In the genomic region with DNA sequence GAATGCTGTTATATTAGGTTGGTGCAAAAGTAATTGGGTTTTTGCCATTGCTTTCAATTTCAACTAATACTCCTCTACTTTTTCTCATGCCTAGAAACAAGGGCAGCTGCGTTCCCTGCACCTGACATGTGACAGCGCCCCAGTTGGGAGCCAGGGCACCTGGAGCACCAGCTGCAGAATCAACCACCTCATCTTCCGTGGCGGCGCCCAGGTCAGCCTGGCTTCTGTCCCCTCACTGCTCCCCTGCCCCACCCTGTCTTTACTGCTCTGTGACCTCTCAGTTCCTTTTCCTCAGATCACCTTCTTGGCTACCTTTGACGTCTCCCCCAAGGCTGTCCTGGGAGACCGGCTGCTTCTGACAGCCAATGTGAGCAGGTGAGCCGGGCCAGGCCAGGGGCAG, we compare ENCODE assay signal across 22 cellular contexts. TPM values are rescaled to one million over a fixed set of nuclear protein-coding genes. Genes with fewer than 3 reads are reported as not detected.
A peak's percentile ranks its signal among the peaks of the same experiment; 100 is the strongest.
DNase-seq lines count a peak whose midpoint lies in the region; ATAC-seq, FAIRE-seq and TF ChIP-seq lines count a peak whose summit lies in the region.
"Had no signal": no experiment of that assay in that cellular context is flagged by ENCODE, and none has a peak within 500 bp of the region (broad histone marks: within the 10 kb centered on the region; RNA-seq: fewer than 3 reads in every experiment).

No MANE protein-coding gene starts in this region.

- peaks cover 0 to 6% (median 0%) of the 10 kb centered on the region in 7 donors for H3K27me3 ChIP-seq in spleen (replicated peaks in 1 of 7)
- H3K27me3 ChIP-seq: BLaER1 treated with 17β-estradiol and CSF1 and Interleukin-3, amounts not matched to agents 10 nM and 100 nM had no signal

- H3K27ac ChIP-seq in kidney (ENCODE audit: low read depth in 2 of 2, low read length in 2 of 2) (no peak overlapping the region), spleen (no peak overlapping the region)
- H3K27ac ChIP-seq: BLaER1 treated with 17β-estradiol and CSF1 and Interleukin-3, amounts not matched to agents 10 nM and 100 nM had no signal

- no peak for ATAC-seq in HG02759 (IDR thresholded peaks at IDR 0.05; ENCODE audit: unreplicated experiment)

- H3K4me3 ChIP-seq in kidney (ENCODE audit: low read length in 2 of 2), result no peak overlapping the region
- H3K4me3 ChIP-seq in spleen, result no peak overlapping the region
- H3K4me3 ChIP-seq: BLaER1 treated with 17β-estradiol and CSF1 and Interleukin-3, amounts not matched to agents 10 nM and 100 nM had no signal

- H3K36me3 ChIP-seq in kidney (ENCODE audit: control insufficient read depth in 1 of 2, insufficient read depth in 2 of 2, low read length in 2 of 2), result no peaks in the 10 kb centered on the region
- H3K36me3 ChIP-seq in spleen, result peaks cover 0 to 91% (median 10%) of the 10 kb centered on the region in 6 donors

- H3K9me3 ChIP-seq in kidney (ENCODE audit: control insufficient read depth in 1 of 2, low read length in 2 of 2) (peaks cover 0 to 4% of the 10 kb centered on the region in 2 donors), spleen (peaks cover 0 to 12% (median 3%) of the 10 kb centered on the region in 8 donors)

- H3K4me3 Mint-ChIP-seq in activated T-helper 2 cell treated with anti-CD3 and anti-CD28 coated beads, Interferon-gamma antibody, Interleukin-2, Interleukin-4, amounts not matched to agents 10 μg/mL and 5 μg/mL and 100 μg/mL, durations not matched to agents 14 hours and 24 hours and 36 hours (ENCODE audit: low read depth), result no peak overlapping the region
- H3K4me3 Mint-ChIP-seq: CD4-positive, CD25-positive, alpha-beta regulatory T cell; HFFc6; IgD-negative memory B cell had no signal

- 78 to 90% (median 82%) methylated on average over 8 of the region's 8 CpGs for WGBS in spleen, 5 donors

- TF ChIP-seq CTCF in kidney (IDR thresholded peaks at IDR 0.05; ENCODE audit: borderline replicate concordance, extremely low read depth, insufficient read depth) (no peak), spleen (IDR thresholded peaks at IDR 0.05 in 8 of 11, conservative IDR thresholded peaks at IDR 0.05 in 3 of 11) (no peak)

- H3K27me3 Mint-ChIP-seq in activated T-helper 2 cell treated with anti-CD3 and anti-CD28 coated beads, Interferon-gamma antibody, Interleukin-2, Interleukin-4, amounts not matched to agents 10 μg/mL and 5 μg/mL and 100 μg/mL, durations not matched to agents 14 hours and 24 hours and 36 hours (ENCODE audit: low read depth), result no peaks in the 10 kb centered on the region
- H3K27me3 Mint-ChIP-seq: IgD-negative memory B cell had no signal

- no peaks in the 10 kb centered on the region for H3K9me3 Mint-ChIP-seq in activated T-helper 2 cell treated with anti-CD3 and anti-CD28 coated beads, Interferon-gamma antibody, Interleukin-2, Interleukin-4, amounts not matched to agents 10 μg/mL and 5 μg/mL and 100 μg/mL, durations not matched to agents 14 hours and 24 hours and 36 hours
- H3K9me3 Mint-ChIP-seq: HFFc6 had no signal

- no peak for FAIRE-seq in kidney (lab: Jason Lieb, UNC)
- FAIRE-seq: D721Med, G401.6 had no signal

- no peak overlapping the region for H3K9ac ChIP-seq in kidney (ENCODE audit: low read length in 2 of 2)
- H3K9ac ChIP-seq: BLaER1 treated with 17β-estradiol and CSF1 and Interleukin-3, amounts not matched to agents 10 nM and 100 nM had no signal

- peaks cover 34% of the 10 kb centered on the region for H3K36me3 Mint-ChIP-seq in activated T-helper 2 cell treated with anti-CD3 and anti-CD28 coated beads, Interferon-gamma antibody, Interleukin-2, Interleukin-4, amounts not matched to agents 10 μg/mL and 5 μg/mL and 100 μg/mL, durations not matched to agents 14 hours and 24 hours and 36 hours (ENCODE audit: low read depth)
- H3K36me3 Mint-ChIP-seq: CD4-positive, CD25-positive, alpha-beta regulatory T cell had no signal

- TF ChIP-seq POLR2A in spleen (IDR thresholded peaks at IDR 0.05), result no peak

- H3K4me1 ChIP-seq in kidney (ENCODE audit: control insufficient read depth in 1 of 2, insufficient read depth in 1 of 2, low read depth in 1 of 2, low read length in 2 of 2) (no peaks in the 10 kb centered on the region), spleen (no peaks in the 10 kb centered on the region)

- no peaks in the 10 kb centered on the region for H3K4me1 Mint-ChIP-seq in activated T-helper 2 cell treated with anti-CD3 and anti-CD28 coated beads, Interferon-gamma antibody, Interleukin-2, Interleukin-4, amounts not matched to agents 10 μg/mL and 5 μg/mL and 100 μg/mL, durations not matched to agents 14 hours and 24 hours and 36 hours (ENCODE audit: low read depth)
- H3K4me1 Mint-ChIP-seq: CD4-positive, CD25-positive, alpha-beta regulatory T cell had no signal

- intact Hi-C loops in kidney (cut with DNase I) (no loop called here), spleen (cut with DNase I; ENCODE audit: low total_unique reads) (no loop called here)
- intact Hi-C loops in activated T-helper 2 cell treated with anti-CD3 and anti-CD28 coated beads, Interferon-gamma antibody, Interleukin-2, Interleukin-4, amounts not matched to agents 10 μg/mL and 5 μg/mL and 100 μg/mL, durations not matched to agents 14 hours and 24 hours and 36 hours (cut with micrococcal nuclease), result no loop called here

- no peak overlapping the region for H3K27ac Mint-ChIP-seq in activated T-helper 2 cell treated with anti-CD3 and anti-CD28 coated beads, Interferon-gamma antibody, Interleukin-2, Interleukin-4, amounts not matched to agents 10 μg/mL and 5 μg/mL and 100 μg/mL, durations not matched to agents 14 hours and 24 hours and 36 hours
- H3K27ac Mint-ChIP-seq: CD4-positive, CD25-positive, alpha-beta regulatory T cell; HFFc6; IgD-negative memory B cell had no signal

- peak; percentile 23 for DNase-seq in D341Med (ENCODE audit: low spot score)
- DNase-seq in RPMI8226, result peak; percentile 99
- DNase-seq in kidney, result peak; percentile 38
- DNase-seq in spleen, result peak; percentile 60
- no peak for DNase-seq in activated T-helper 2 cell treated with anti-CD3 and anti-CD28 coated beads, Interferon-gamma antibody, Interleukin-2, Interleukin-4, amounts not matched to agents 10 μg/mL and 5 μg/mL and 100 μg/mL, durations not matched to agents 14 hours and 24 hours and 36 hours (ENCODE audit: low spot score)
- no peak for DNase-seq in GOT3 (lab: John Stamatoyannopoulos, UW)
- no peak for DNase-seq in activated CD8-positive, alpha-beta memory T cell treated with anti-CD3 and anti-CD28 coated beads, Interleukin-2, amount 50 U/mL, for 48 hours
- DNase-seq: 8988T; AML-193; CD4-positive, CD25-positive, alpha-beta regulatory T cell; DMS153; DMS79 treated with DMSO at 0.1 percent for 48 hours; EL; HCEC 1CT; HFFc6 had no signal

RNA-seq across cellular contexts. Expression of a gene that starts 16.4 kb away (rescaled TPM):
- total RNA-seq in kidney (0.13 TPM), spleen (10 to 100 TPM in 6 of 7 donors, 1 to 10 TPM in 1; 6.7 to 25.8 (median 19.3) TPM)
- polyA plus RNA-seq in kidney (ENCODE audit: insufficient read depth, low read depth, low replicate concordance) (not detected), spleen (1 to 10 TPM; 1.2 to 3.5 (median 2.3) TPM)
- 0.18 and 0.21 TPM in 2 replicates for total RNA-seq in activated T-helper 2 cell treated with anti-CD3 and anti-CD28 coated beads, Interferon-gamma antibody, Interleukin-2, Interleukin-4, amounts not matched to agents 10 μg/mL and 5 μg/mL and 100 μg/mL, durations not matched to agents 14 hours and 24 hours and 36 hours
- total RNA-seq: CD4-positive, CD25-positive, alpha-beta regulatory T cell; H4; HFFc6; HT-29 had no signal
- polyA plus RNA-seq: CD4-positive, CD25-positive, alpha-beta regulatory T cell; IgD-negative memory B cell had no signal

RNA-seq across cellular contexts. Expression of a gene that starts 21.7 kb away (rescaled TPM):
- 11.9 TPM for total RNA-seq in kidney
- polyA plus RNA-seq in kidney (ENCODE audit: insufficient read depth, low read depth, low replicate concordance), result 0.37 TPM
- 100 to 1,000 TPM in 5 of 7 donors, 10 to 100 TPM in 2; 52.1 to 330 (median 161) TPM for total RNA-seq in spleen
- 10 to 100 TPM in 2 of 3 donors, 1 to 10 TPM in 1; 8.9 to 45.5 (median 30.5) TPM for polyA plus RNA-seq in spleen
- total RNA-seq in activated T-helper 2 cell treated with anti-CD3 and anti-CD28 coated beads, Interferon-gamma antibody, Interleukin-2, Interleukin-4, amounts not matched to agents 10 μg/mL and 5 μg/mL and 100 μg/mL, durations not matched to agents 14 hours and 24 hours and 36 hours, result 56.2 and 56.9 TPM in 2 replicates
- total RNA-seq: HFFc6 had no signal

RNA-seq across cellular contexts. Expression of a gene that starts 51.5 kb away (rescaled TPM):
- total RNA-seq in kidney (not detected), spleen (not detected)
- polyA plus RNA-seq in kidney (ENCODE audit: insufficient read depth, low read depth, low replicate concordance) (5.5 TPM), spleen (under 1 TPM in 2 of 3 donors, not detected in 1; 0.79 to 0.80 TPM)
- not detected in 2 replicates for total RNA-seq in activated T-helper 2 cell treated with anti-CD3 and anti-CD28 coated beads, Interferon-gamma antibody, Interleukin-2, Interleukin-4, amounts not matched to agents 10 μg/mL and 5 μg/mL and 100 μg/mL, durations not matched to agents 14 hours and 24 hours and 36 hours
- total RNA-seq: CD4-positive, CD25-positive, alpha-beta regulatory T cell; H4; HFFc6; HT-29 had no signal
- polyA plus RNA-seq: CD4-positive, CD25-positive, alpha-beta regulatory T cell; IgD-negative memory B cell had no signal

Comparison
In these comparisons a context has a peak if more than half of its experiments do, and no peak if none do; other contexts are left out.
1. DNase-seq: peak in D341Med (single experiment), RPMI8226 (single experiment), kidney (single experiment) and spleen (single experiment); none in activated T-helper 2 cell treated with anti-CD3 and anti-CD28 coated beads, Interferon-gamma antibody, Interleukin-2, Interleukin-4, amounts not matched to agents 10 μg/mL and 5 μg/mL and 100 μg/mL, durations not matched to agents 14 hours and 24 hours and 36 hours (single experiment), GOT3 (single experiment) and activated CD8-positive, alpha-beta memory T cell treated with anti-CD3 and anti-CD28 coated beads, Interleukin-2, amount 50 U/mL, for 48 hours (single experiment).